In genomic region chr10:124105045-124105444, GRCh38 we compare ENCODE assay signal across 22 cellular contexts. TPM values are rescaled to one million over a fixed set of nuclear protein-coding genes. Genes with fewer than 3 reads are reported as not detected.
DNase-seq lines count a peak whose midpoint lies in the region; ATAC-seq and TF ChIP-seq lines count a peak whose summit lies in the region.
"Had no signal": no experiment of that assay in that cellular context is flagged by ENCODE, and none has a peak within 500 bp of the region (broad histone marks: within the 10 kb centered on the region; RNA-seq: fewer than 3 reads in every experiment).

No MANE protein-coding gene starts in this region.

- peaks cover 3% of the 10 kb centered on the region for H3K9me3 Mint-ChIP-seq in stimulated activated memory B cell treated with anti-CD40 and anti-IgM and Interleukin-4, amounts not matched to agents 10 μg/mL and 1 μg/mL and 100 μg/mL, for 72 hours
- H3K9me3 Mint-ChIP-seq in Caco-2 (ENCODE audit: unreplicated experiment): no peaks in the 10 kb centered on the region
- peaks cover 6% of the 10 kb centered on the region for H3K9me3 Mint-ChIP-seq in activated naive CD4-positive, alpha-beta T cell treated with anti-CD3 and anti-CD28 coated beads for 36 hours
- H3K9me3 Mint-ChIP-seq: activated T-helper 2 cell treated with anti-CD3 and anti-CD28 coated beads, Interferon-gamma antibody, Interleukin-2, Interleukin-4, amounts not matched to agents 10 μg/mL and 5 μg/mL and 100 μg/mL, durations not matched to agents 14 hours and 24 hours and 36 hours; effector memory CD8-positive, alpha-beta T cell; natural killer cell treated with Interleukin-12 subunit alpha and Interleukin-12 subunit beta and Interleukin-15 and Interleukin-18, amount 100 ng/mL, for 72 hours had no signal

- CTCF ChIA-PET in HEK293 (lab: Yijun Ruan, JAX) (interaction anchor here (1.9 kb wide), 2 partner anchors 108 to 110 kb away, joined by 4 to 5 read pairs; no protein-coding TSS in a partner anchor), Caco-2 (lab: Charles Lee) (no interaction called here)
- CTCF ChIA-PET in activated naive CD4-positive, alpha-beta T cell treated with anti-CD3 and anti-CD28 coated beads for 36 hours (lab: Charles Lee): no interaction called here

- H3K4me3 ChIP-seq in HEK293 (ENCODE audit: low read depth, low read length) (no peak overlapping the region), RWPE2 (ENCODE audit: severe bottlenecking) (no peak overlapping the region), Caco-2 (ENCODE audit: low read depth, low read length) (no peak overlapping the region)

- no peak for ATAC-seq in RWPE2 (ENCODE audit: low read depth)
- ATAC-seq in stimulated activated memory B cell treated with anti-CD40 and anti-IgM and Interleukin-4, amounts not matched to agents 10 μg/mL and 1 μg/mL and 100 μg/mL, for 72 hours: no peak
- ATAC-seq: activated CD8-positive, alpha-beta memory T cell treated with anti-CD3 and anti-CD28 coated beads, Interleukin-2, amount 10 ng/mL, durations not matched to agents 7 days and 5 days; effector memory CD8-positive, alpha-beta T cell had no signal

- H3K27ac ChIP-seq in HEK293 (ENCODE audit: extremely low read depth, low read depth, low read length) (no peak overlapping the region; the same call in 1 of the 2 replicates), RWPE2 (ENCODE audit: poor library complexity, severe bottlenecking) (peak overlapping the region; percentile 63), layer of hippocampus (ENCODE audit: low read depth, low read length) (peak overlapping the region; percentile 27)

- H3K36me3 ChIP-seq in HEK293 (ENCODE audit: control insufficient read depth in 2 of 2, insufficient read depth in 1 of 2, low read length in 2 of 2) (no peaks in the 10 kb centered on the region), RWPE2 (ENCODE audit: low read depth) (no peaks in the 10 kb centered on the region), Caco-2 (ENCODE audit: control insufficient read depth, insufficient read depth, low read length) (no peaks in the 10 kb centered on the region)

- intact Hi-C loops in Caco-2 (cut with micrococcal nuclease; ENCODE audit: unreplicated experiment): no loop called here
- intact Hi-C loops in activated naive CD4-positive, alpha-beta T cell treated with anti-CD3 and anti-CD28 coated beads for 36 hours (cut with micrococcal nuclease): loop anchor here (10.0 kb wide), 1 partner anchor 60 kb away; no protein-coding TSS in a partner anchor

- DNase-seq in RWPE2 (ENCODE audit: low spot score): no peak
- DNase-seq in DMS114 treated with DMSO at 0.1 percent for 48 hours (lab: John Stamatoyannopoulos, UW; ENCODE audit: unreplicated experiment): no peak
- DNase-seq in Caco-2: no peak
- no peak for DNase-seq in germinal center (ENCODE audit: low spot score)
- DNase-seq in activated naive CD4-positive, alpha-beta T cell treated with anti-CD3 and anti-CD28 coated beads for 36 hours: no peak
- DNase-seq: activated CD4-positive, alpha-beta T cell treated with anti-CD3 and anti-CD28 coated beads for 1 hour; activated CD8-positive, alpha-beta memory T cell treated with anti-CD3 and anti-CD28 coated beads, Interleukin-2, amount 10 ng/mL, durations not matched to agents 7 days and 5 days; CD8-positive, alpha-beta memory T cell; effector memory CD8-positive, alpha-beta T cell; hippocampal formation; IMR-90; islet precursor cell; mesendoderm; NCI-H2081 treated with DMSO at 0.1 percent for 48 hours; NCI-H526 treated with DMSO at 0.1 percent for 48 hours; SK-N-SH; stimulated activated naive CD4-positive, alpha-beta T cell had no signal

- H3K36me3 Mint-ChIP-seq in stimulated activated memory B cell treated with anti-CD40 and anti-IgM and Interleukin-4, amounts not matched to agents 10 μg/mL and 1 μg/mL and 100 μg/mL, for 72 hours: peaks cover 8% of the 10 kb centered on the region
- H3K36me3 Mint-ChIP-seq in Caco-2 (ENCODE audit: insufficient read depth, unreplicated experiment): no peaks in the 10 kb centered on the region
- no peaks in the 10 kb centered on the region for H3K36me3 Mint-ChIP-seq in activated naive CD4-positive, alpha-beta T cell treated with anti-CD3 and anti-CD28 coated beads for 36 hours (ENCODE audit: low read depth)
- H3K36me3 Mint-ChIP-seq: activated CD8-positive, alpha-beta memory T cell treated with anti-CD3 and anti-CD28 coated beads, Interleukin-2, amount 10 ng/mL, durations not matched to agents 7 days and 5 days; CD8-positive, alpha-beta memory T cell; natural killer cell treated with Interleukin-12 subunit alpha and Interleukin-12 subunit beta and Interleukin-15 and Interleukin-18, amount 100 ng/mL, for 72 hours had no signal

- H3K27me3 ChIP-seq in RWPE2 (ENCODE audit: insufficient read depth, poor library complexity, severe bottlenecking) (no peaks in the 10 kb centered on the region), layer of hippocampus (ENCODE audit: control insufficient read depth, insufficient read depth, low read length) (no peaks in the 10 kb centered on the region), Caco-2 (replicated peaks; ENCODE audit: control insufficient read depth, insufficient read depth, low read length) (no peaks in the 10 kb centered on the region)

- H3K4me1 ChIP-seq in HEK293 (ENCODE audit: control insufficient read depth, insufficient read depth, low read length) (peaks cover 15% of the 10 kb centered on the region), RWPE2 (ENCODE audit: insufficient read depth, poor library complexity, severe bottlenecking) (peaks cover 15% of the 10 kb centered on the region), Caco-2 (no peaks in the 10 kb centered on the region)

- no peaks in the 10 kb centered on the region for H3K27me3 Mint-ChIP-seq in stimulated activated memory B cell treated with anti-CD40 and anti-IgM and Interleukin-4, amounts not matched to agents 10 μg/mL and 1 μg/mL and 100 μg/mL, for 72 hours
- H3K27me3 Mint-ChIP-seq in Caco-2 (ENCODE audit: insufficient read depth, unreplicated experiment): peaks cover 6% of the 10 kb centered on the region
- peaks cover 1% of the 10 kb centered on the region for H3K27me3 Mint-ChIP-seq in activated naive CD4-positive, alpha-beta T cell treated with anti-CD3 and anti-CD28 coated beads for 36 hours (ENCODE audit: low read depth)

- H3K4me3 Mint-ChIP-seq in stimulated activated memory B cell treated with anti-CD40 and anti-IgM and Interleukin-4, amounts not matched to agents 10 μg/mL and 1 μg/mL and 100 μg/mL, for 72 hours: no peak overlapping the region
- no peak overlapping the region for H3K4me3 Mint-ChIP-seq in Caco-2 (ENCODE audit: unreplicated experiment)
- H3K4me3 Mint-ChIP-seq in activated naive CD4-positive, alpha-beta T cell treated with anti-CD3 and anti-CD28 coated beads for 36 hours: no peak overlapping the region
- H3K4me3 Mint-ChIP-seq: activated CD8-positive, alpha-beta memory T cell treated with anti-CD3 and anti-CD28 coated beads, Interleukin-2, amount 10 ng/mL, durations not matched to agents 7 days and 5 days; CD8-positive, alpha-beta memory T cell; effector memory CD8-positive, alpha-beta T cell; natural killer cell treated with Interleukin-12 subunit alpha and Interleukin-12 subunit beta and Interleukin-15 and Interleukin-18, amount 100 ng/mL, for 72 hours had no signal

- BruUV-seq in Caco-2 (replicated peaks; lab: Mats Ljungman, UMichigan): no TSS peak

- POLR2A ChIA-PET in HEK293 (lab: Yijun Ruan, JAX) (no interaction called here), Caco-2 (lab: Charles Lee) (no interaction called here)

- no peaks in the 10 kb centered on the region for H3K9me3 ChIP-seq in HEK293 (ENCODE audit: control insufficient read depth, insufficient read depth, low read depth, low read length)
- H3K9me3 ChIP-seq in RWPE2 (ENCODE audit: severe bottlenecking): no peaks in the 10 kb centered on the region
- H3K9me3 ChIP-seq in Caco-2: no peaks in the 10 kb centered on the region
- H3K9me3 ChIP-seq: SK-N-SH had no signal

- H3K27ac Mint-ChIP-seq in stimulated activated memory B cell treated with anti-CD40 and anti-IgM and Interleukin-4, amounts not matched to agents 10 μg/mL and 1 μg/mL and 100 μg/mL, for 72 hours: peak overlapping the region; percentile 84
- no peak overlapping the region for H3K27ac Mint-ChIP-seq in Caco-2 (ENCODE audit: unreplicated experiment)
- H3K27ac Mint-ChIP-seq in activated naive CD4-positive, alpha-beta T cell treated with anti-CD3 and anti-CD28 coated beads for 36 hours: no peak overlapping the region
- H3K27ac Mint-ChIP-seq: activated CD8-positive, alpha-beta memory T cell treated with anti-CD3 and anti-CD28 coated beads, Interleukin-2, amount 10 ng/mL, durations not matched to agents 7 days and 5 days; activated T-helper 2 cell treated with anti-CD3 and anti-CD28 coated beads, Interferon-gamma antibody, Interleukin-2, Interleukin-4, amounts not matched to agents 10 μg/mL and 5 μg/mL and 100 μg/mL, durations not matched to agents 14 hours and 24 hours and 36 hours; CD8-positive, alpha-beta memory T cell; effector memory CD8-positive, alpha-beta T cell; natural killer cell treated with Interleukin-12 subunit alpha and Interleukin-12 subunit beta and Interleukin-15 and Interleukin-18, amount 100 ng/mL, for 72 hours had no signal

- H3K4me1 Mint-ChIP-seq in stimulated activated memory B cell treated with anti-CD40 and anti-IgM and Interleukin-4, amounts not matched to agents 10 μg/mL and 1 μg/mL and 100 μg/mL, for 72 hours: peaks cover 64% of the 10 kb centered on the region
- H3K4me1 Mint-ChIP-seq in Caco-2 (ENCODE audit: low read depth, unreplicated experiment): no peaks in the 10 kb centered on the region
- no peaks in the 10 kb centered on the region for H3K4me1 Mint-ChIP-seq in activated naive CD4-positive, alpha-beta T cell treated with anti-CD3 and anti-CD28 coated beads for 36 hours (ENCODE audit: low read depth)
- H3K4me1 Mint-ChIP-seq: CD8-positive, alpha-beta memory T cell had no signal

- TF ChIP-seq CTCF in HEK293 (tag by site-specific recombination; IDR thresholded peaks at IDR 0.05): no peak
- no peak for TF ChIP-seq CTCF in RWPE2 (IDR thresholded peaks at IDR 0.05; ENCODE audit: poor library complexity, severe bottlenecking)
- TF ChIP-seq CTCF in Caco-2 (IDR thresholded peaks at IDR 0.05; ENCODE audit: insufficient read depth in 1 of 2, low read depth in 1 of 2, low read length in 1 of 2, severe bottlenecking in 1 of 2, unreplicated experiment in 1 of 2): no peak

TF ChIP-seq in HEK293, 187 proteins besides CTCF, POLR2A, EP300 and RAD21 (continues in another document):
- TF ChIP-seq ZIC2 (tag by site-specific recombination; IDR thresholded peaks at IDR 0.05): peak; percentile 93
- TF ChIP-seq ZNF530 (tag by site-specific recombination; IDR thresholded peaks at IDR 0.05; ENCODE audit: low read depth): no peak

RNA-seq across cellular contexts. Expression of gene CHST15, which starts 11.6 kb away (rescaled TPM):
- total RNA-seq in Caco-2 (2022): 26.1 and 26.7 TPM in 2 replicates
- total RNA-seq in activated naive CD4-positive, alpha-beta T cell treated with anti-CD3 and anti-CD28 coated beads for 36 hours: under 1 TPM; 0.47 to 0.50 TPM
- total RNA-seq: activated T-helper 2 cell treated with anti-CD3 and anti-CD28 coated beads, Interferon-gamma antibody, Interleukin-2, Interleukin-4, amounts not matched to agents 10 μg/mL and 5 μg/mL and 100 μg/mL, durations not matched to agents 14 hours and 24 hours and 36 hours had no signal

Comparison
In these comparisons a context has a peak if more than half of its experiments do, and no peak if none do; other contexts are left out.
1. RNA of gene CHST15, which starts 11.6 kb away (total RNA-seq): 26.1 to 26.7 TPM in Caco-2; 0.47 to 0.50 TPM in activated naive CD4-positive, alpha-beta T cell treated with anti-CD3 and anti-CD28 coated beads for 36 hours; every median in the first group is over 10 times any median in the second.